Comparison of ENCODE assay signal across 15 cellular contexts in genomic region chr5:161535762-161536161, GRCh38. TPM values are rescaled to one million over a fixed set of nuclear protein-coding genes. Genes with fewer than 3 reads are reported as not detected.
DNase-seq lines count a peak whose midpoint lies in the region; ATAC-seq, FAIRE-seq and TF ChIP-seq lines count a peak whose summit lies in the region.
"Had no signal": no experiment of that assay in that cellular context is flagged by ENCODE, and none has a peak within 500 bp of the region (broad histone marks: within the 10 kb centered on the region; RNA-seq: fewer than 3 reads in every experiment).

No MANE protein-coding gene starts in this region.

- H3K9ac ChIP-seq in GM12878 (ENCODE audit: control insufficient read depth, insufficient read depth, low read length), result no peak overlapping the region

- H3K9me3 ChIP-seq in GM12878 (replicated peaks; ENCODE audit: control insufficient read depth, insufficient read depth, low read length) (no peaks in the 10 kb centered on the region; the same call in 2 of the 3 replicates), SJCRH30 (replicated peaks) (no peaks in the 10 kb centered on the region)

- POLR2A ChIA-PET in GM12878 (lab: Charles Lee), result no interaction called here

- SMC1A ChIA-PET in GM12878 (lab: Charles Lee; ENCODE audit: uncharacterized antibody, unreplicated experiment), result interaction anchor here (0.8 kb wide), 1 partner anchor 733 kb away, joined by 3 read pairs; no protein-coding TSS in a partner anchor

- H3K27me3 ChIP-seq in GM12878 (replicated peaks in 1 of 2; ENCODE audit: control insufficient read depth in 2 of 2, insufficient read depth in 2 of 2, low read length in 1 of 2) (no peaks in the 10 kb centered on the region), SJCRH30 (no peaks in the 10 kb centered on the region)

- in situ Hi-C loops in GM12878 (cut with MboI), result no loop called here

- no peaks in the 10 kb centered on the region for H3K36me3 ChIP-seq in GM12878 (ENCODE audit: control insufficient read depth in 2 of 2, insufficient read depth in 2 of 2, low read length in 1 of 2)
- no peaks in the 10 kb centered on the region for H3K36me3 ChIP-seq in SJCRH30

- ATAC-seq in GM19372 (IDR thresholded peaks at IDR 0.05; ENCODE audit: low read depth, unreplicated experiment), result peak; percentile 69
- peak; percentile 70 for ATAC-seq in HG03135 (IDR thresholded peaks at IDR 0.05; ENCODE audit: unreplicated experiment)
- ATAC-seq in GM12878, result peak; percentile 85

- RAD21 ChIA-PET in GM12878 (lab: Charles Lee; ENCODE audit: unreplicated experiment), result no interaction called here

- no peak overlapping the region for H3K4me2 ChIP-seq in GM12878 (ENCODE audit: control insufficient read depth, insufficient read depth)

- H3K4me1 ChIP-seq in GM12878 (ENCODE audit: control insufficient read depth, insufficient read depth, low read length) (no peaks in the 10 kb centered on the region), SJCRH30 (no peaks in the 10 kb centered on the region)

- H3K79me2 ChIP-seq in GM12878 (ENCODE audit: control insufficient read depth, insufficient read depth, low read length), result no peaks in the 10 kb centered on the region

- TF ChIP-seq POLR2A in GM12878 (IDR thresholded peaks at IDR 0.05; ENCODE audit: low read depth, low read length), result no peak

- no peaks in the 10 kb centered on the region for H4K20me1 ChIP-seq in GM12878 (ENCODE audit: control insufficient read depth, insufficient read depth)

- TF ChIP-seq EP300 in GM12878 (IDR thresholded peaks at IDR 0.05; ENCODE audit: borderline replicate concordance in 1 of 2, control insufficient read depth in 1 of 2, low read depth in 2 of 2, low read length in 2 of 2), result no peak

- H2AFZ ChIP-seq in GM12878 (ENCODE audit: control insufficient read depth, low read depth, low read length), result no peak overlapping the region

- H3K4me3 ChIP-seq in GM12878 (no peak overlapping the region), SJCRH30 (no peak overlapping the region)

- no TSS peak for BruUV-seq in GM12878 (replicated peaks; lab: Mats Ljungman, UMichigan)

- TF ChIP-seq CTCF in GM12878 (IDR thresholded peaks at IDR 0.05 in 2 of 3, conservative IDR thresholded peaks at IDR 0.05 in 1 of 3; ENCODE audit: control insufficient read depth in 2 of 3, extremely low read depth in 1 of 3, insufficient read depth in 1 of 3, low read depth in 3 of 3, low read length in 3 of 3), result peak; percentile 33 to 45 (median 40); a peak in 5 of 6 replicates

- CTCF ChIA-PET in GM12878 (lab: Yijun Ruan, JAX), result interaction anchor here (1.3 kb wide), 1 partner anchor 8 kb away, joined by 4 read pairs; no protein-coding TSS in a partner anchor

- intact Hi-C loops in GM12878 (cut with micrococcal nuclease; ENCODE audit: unreplicated experiment), result no loop called here

- H3K27ac ChIP-seq in GM12878 (ENCODE audit: control insufficient read depth, insufficient read depth), result no peak overlapping the region
- H3K27ac ChIP-seq in SJCRH30, result no peak overlapping the region

- TF ChIP-seq RAD21 in GM12878 (IDR thresholded peaks at IDR 0.05; ENCODE audit: insufficient read depth, low read depth, low read length), result peak; percentile 71

- DNase-seq in DMS53 treated with DMSO at 0.1 percent for 48 hours (lab: John Stamatoyannopoulos, UW; ENCODE audit: unreplicated experiment) (peak; percentile 21), GM12878 (ENCODE audit: low read depth, low spot score) (no peak), NCI-H1105 (lab: John Stamatoyannopoulos, UW) (no peak), occipital lobe (lab: John Stamatoyannopoulos, UW) (no peak), NCI-H1694 (lab: John Stamatoyannopoulos, UW) (no peak), SJCRH30 (no peak)
- DNase-seq: activated CD4-positive, alpha-beta T cell treated with anti-CD3 and anti-CD28 coated beads for 1 hour; activated gamma-delta T cell treated with Interleukin-2 at 50 U/mL for 16 hours; foreskin melanocyte; NCI-H1436 had no signal

- no peak for FAIRE-seq in GM12878 (lab: Jason Lieb, UNC)
- FAIRE-seq: colon had no signal

- 25% methylated on average over 2 of the region's 2 CpGs for WGBS in GM12878 (ENCODE audit: insufficient coverage, insufficient replicate concordance, low lambda C conversion rate, missing lambda C conversion rate)

TF ChIP-seq in GM12878, 131 proteins besides CTCF, POLR2A, EP300 and RAD21:
- TF ChIP-seq SMC3 (IDR thresholded peaks at IDR 0.05; ENCODE audit: borderline replicate concordance, low read length) (peak; percentile 53; the same call in 1 of the 2 replicates), SREBF1 (IDR thresholded peaks at IDR 0.05; ENCODE audit: low read length) (no peak), EZH2 (IDR thresholded peaks at IDR 0.05; ENCODE audit: borderline replicate concordance, control insufficient read depth, low read depth, low read length) (no peak), TBL1XR1 (IDR thresholded peaks at IDR 0.05; ENCODE audit: low read depth, low read length) (no peak), EED (IDR thresholded peaks at IDR 0.05; ENCODE audit: low read depth) (no peak)
- TF ChIP-seq, protein P1, sequence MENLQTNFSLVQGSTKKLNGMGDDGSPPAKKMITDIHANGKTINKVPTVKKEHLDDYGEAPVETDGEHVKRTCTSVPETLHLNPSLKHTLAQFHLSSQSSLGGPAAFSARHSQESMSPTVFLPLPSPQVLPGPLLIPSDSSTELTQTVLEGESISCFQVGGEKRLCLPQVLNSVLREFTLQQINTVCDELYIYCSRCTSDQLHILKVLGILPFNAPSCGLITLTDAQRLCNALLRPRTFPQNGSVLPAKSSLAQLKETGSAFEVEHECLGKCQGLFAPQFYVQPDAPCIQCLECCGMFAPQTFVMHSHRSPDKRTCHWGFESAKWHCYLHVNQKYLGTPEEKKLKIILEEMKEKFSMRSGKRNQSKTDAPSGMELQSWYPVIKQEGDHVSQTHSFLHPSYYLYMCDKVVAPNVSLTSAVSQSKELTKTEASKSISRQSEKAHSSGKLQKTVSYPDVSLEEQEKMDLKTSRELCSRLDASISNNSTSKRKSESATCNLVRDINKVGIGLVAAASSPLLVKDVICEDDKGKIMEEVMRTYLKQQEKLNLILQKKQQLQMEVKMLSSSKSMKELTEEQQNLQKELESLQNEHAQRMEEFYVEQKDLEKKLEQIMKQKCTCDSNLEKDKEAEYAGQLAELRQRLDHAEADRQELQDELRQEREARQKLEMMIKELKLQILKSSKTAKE (IDR thresholded peaks at IDR 0.05; ENCODE audit: low read depth, poor library complexity, severe bottlenecking), result no peak

RNA-seq across cellular contexts. Expression of gene GABRB2, which starts 10.8 kb away (rescaled TPM):
- total RNA-seq in GM12878 (2013; cell fraction: nucleolus; rRNA removed), result 1.5 and 1.6 TPM in 2 replicates
- total RNA-seq in GM12878 (2014; rRNA removed) (0.68 and 1.0 TPM in 2 replicates), GM12878 (2014; rRNA removed; fragmentation: Illumina TruSeq; extraction: Trizol) (0.74 and 0.85 TPM in 2 replicates), GM12878 (2021) (0.56 and 0.58 TPM in 2 replicates), occipital lobe (98.1 TPM)
- polyA plus RNA-seq in GM12878 (2011; ENCODE audit: low read depth), result 0.26 TPM
- polyA plus RNA-seq in GM12878 (2011; rRNA removed) (0.12 TPM in 2 replicates), GM12878 (2014; fragmentation: Illumina TruSeq; extraction: Trizol) (0.79 and 0.82 TPM in 2 replicates), GM12878 (2014; fragmentation: Nextera tagmentation; extraction: Ambion mirVana) (under 1 TPM; 0.13 to 0.20 TPM), GM12878 (2014; rRNA removed) (0.27 and 0.40 TPM in 2 replicates), GM12878 (2016; fragmentation: Nextera tagmentation; extraction: Ambion mirVana) (under 1 TPM; 0.25 to 0.47 TPM)
- polyA plus RNA-seq in GM12878 (2011; cell fraction: cytosol; rRNA removed), result 0.05 and 0.06 TPM in 2 replicates
- 0.09 and 0.10 TPM in 2 replicates for polyA plus RNA-seq in GM12878 (2011; cell fraction: nucleus; rRNA removed)
- 0.39 and 0.51 TPM in 2 replicates for polyA plus RNA-seq in GM12878 (2012)
- 0.26 and 0.88 TPM in 2 replicates for polyA minus RNA-seq in GM12878 (2011; rRNA and poly(A)+ RNA removed)
- polyA minus RNA-seq in GM12878 (2011; cell fraction: cytosol; rRNA and poly(A)+ RNA removed), result not detected in 2 replicates
- 0.57 and 0.60 TPM in 2 replicates for polyA minus RNA-seq in GM12878 (2011; cell fraction: nucleus; rRNA and poly(A)+ RNA removed)
- total RNA-seq in SJCRH30 (2014; rRNA removed; shearing (Covaris generic)), result not detected in 2 replicates
- total RNA-seq: lung microvascular endothelial cell had no signal
- polyA plus RNA-seq: BJ had no signal

Comparison
In these comparisons a context has a peak if more than half of its experiments do, and no peak if none do; other contexts are left out.
1. RNA of gene GABRB2, which starts 10.8 kb away (total RNA-seq): 98.1 TPM in occipital lobe (single experiment); 0.56 to 1.6 TPM in GM12878 and not detected in SJCRH30; every median in the first group is over 10 times any median in the second.
2. Peak in every context shown above with its lines, with median percentiles within 50 percentile points of each other: ATAC-seq.